ENCODE assay signal across 8 cellular contexts in the genomic region with DNA sequence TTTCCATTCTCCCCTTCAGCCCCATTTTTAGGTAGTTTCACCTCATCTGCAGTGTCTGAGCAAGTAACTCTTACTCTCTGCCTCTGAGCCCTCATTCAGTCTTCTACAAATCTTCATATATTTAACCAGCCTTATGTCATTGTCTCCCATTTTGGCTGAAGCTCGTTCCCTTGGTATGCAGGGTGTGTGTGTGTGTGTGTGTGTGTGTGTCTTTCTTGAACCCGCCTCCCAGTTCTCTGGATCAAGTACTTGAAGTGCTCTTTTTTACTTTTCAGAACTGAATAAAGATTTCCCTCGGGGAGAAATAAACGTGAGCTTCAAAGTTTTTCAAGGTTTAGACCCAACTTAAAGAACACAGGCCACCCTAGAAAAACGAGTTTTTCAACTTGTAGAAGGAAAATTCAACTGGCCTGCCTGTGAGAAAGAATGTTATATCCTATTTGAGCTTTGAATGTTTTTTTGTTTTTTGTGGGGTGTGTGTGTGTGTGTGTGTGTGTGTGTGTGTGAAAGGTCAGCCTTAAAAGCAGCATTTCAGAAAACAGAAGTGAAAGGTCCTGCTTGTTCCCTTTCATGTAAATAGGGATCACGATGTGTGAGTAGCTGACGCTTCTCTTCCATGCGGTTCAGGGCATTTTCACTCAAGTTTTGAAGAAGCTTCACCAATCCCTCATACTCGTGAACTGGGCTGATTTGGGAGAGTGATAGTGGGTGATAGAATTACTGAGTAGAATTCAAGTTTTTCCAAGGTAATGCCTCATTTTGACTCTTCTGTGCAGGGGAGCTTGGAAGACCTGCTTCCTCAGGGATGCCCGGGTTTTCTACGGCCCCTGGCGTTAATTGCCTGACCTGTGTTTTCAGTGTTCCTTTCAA. TPM values are rescaled to one million over a fixed set of nuclear protein-coding genes. Genes with fewer than 3 reads are reported as not detected.
DNase-seq lines count a peak whose midpoint lies in the region; ATAC-seq and TF ChIP-seq lines count a peak whose summit lies in the region.

No MANE protein-coding gene starts in this region.

- peak overlapping the region; percentile 87 to 93 (median 91) for H3K27ac ChIP-seq in upper lobe of left lung

- H3K27ac Mint-ChIP-seq in activated T-helper 1 cell treated with anti-CD3 and anti-CD28 coated beads, Interleukin-12 subunit alpha, Interleukin-12 subunit beta, Interleukin-2, Interleukin-4 antibody, amounts not matched to agents 30 ng/mL and 10 ng/mL and 1 ng/mL, durations not matched to agents 14 hours and 24 hours and 36 hours, result peak overlapping the region; percentile 73

- H3K27me3 ChIP-seq in upper lobe of left lung, result no peaks in the 10 kb centered on the region

- no peak for TF ChIP-seq CTCF in upper lobe of left lung (IDR thresholded peaks at IDR 0.05)

- H3K4me1 ChIP-seq in upper lobe of left lung, result peaks cover 56 to 78% (median 64%) of the 10 kb centered on the region in 4 donors

- H3K4me1 Mint-ChIP-seq in activated T-helper 1 cell treated with anti-CD3 and anti-CD28 coated beads, Interleukin-12 subunit alpha, Interleukin-12 subunit beta, Interleukin-2, Interleukin-4 antibody, amounts not matched to agents 30 ng/mL and 10 ng/mL and 1 ng/mL, durations not matched to agents 14 hours and 24 hours and 36 hours (ENCODE audit: low read depth), result peaks cover 48% of the 10 kb centered on the region

- no peak for TF ChIP-seq EP300 in upper lobe of left lung (IDR thresholded peaks at IDR 0.05)

- ATAC-seq in GM18517 (IDR thresholded peaks at IDR 0.05; ENCODE audit: unreplicated experiment) (peak; percentile 45), HG02884 (IDR thresholded peaks at IDR 0.05; ENCODE audit: unreplicated experiment) (peak; percentile 54), upper lobe of left lung (ENCODE audit: low FRiP score in 2 of 2) (peak; percentile 51 to 73)

- peak overlapping the region; percentile 43 for H3K4me3 Mint-ChIP-seq in activated T-helper 1 cell treated with anti-CD3 and anti-CD28 coated beads, Interleukin-12 subunit alpha, Interleukin-12 subunit beta, Interleukin-2, Interleukin-4 antibody, amounts not matched to agents 30 ng/mL and 10 ng/mL and 1 ng/mL, durations not matched to agents 14 hours and 24 hours and 36 hours

- TF ChIP-seq POLR2A in upper lobe of left lung (IDR thresholded peaks at IDR 0.05), result no peak

- H3K9me3 ChIP-seq in upper lobe of left lung, result no peaks in the 10 kb centered on the region

- no peaks in the 10 kb centered on the region for H3K9me3 Mint-ChIP-seq in activated T-helper 1 cell treated with anti-CD3 and anti-CD28 coated beads, Interleukin-12 subunit alpha, Interleukin-12 subunit beta, Interleukin-2, Interleukin-4 antibody, amounts not matched to agents 30 ng/mL and 10 ng/mL and 1 ng/mL, durations not matched to agents 14 hours and 24 hours and 36 hours

- peak overlapping the region in 2 of 4 donors; percentile 10 to 19 for H3K4me3 ChIP-seq in upper lobe of left lung

- H3K36me3 ChIP-seq in upper lobe of left lung, result peaks cover 9 to 32% (median 12%) of the 10 kb centered on the region in 4 donors

- intact Hi-C loops in activated T-helper 1 cell treated with anti-CD3 and anti-CD28 coated beads, Interleukin-12 subunit alpha, Interleukin-12 subunit beta, Interleukin-2, Interleukin-4 antibody, amounts not matched to agents 30 ng/mL and 10 ng/mL and 1 ng/mL, durations not matched to agents 14 hours and 24 hours and 36 hours (cut with micrococcal nuclease), result loop anchor here (1.0 to 5.0 kb wide), 3 partner anchors 8 to 66 kb away; partner anchors contain the start of gene EML6

- 28 to 32% methylated on average over 12 of the region's 12 CpGs for WGBS in upper lobe of left lung, 2 donors

- no peak for DNase-seq in activated T-helper 1 cell treated with anti-CD3 and anti-CD28 coated beads, Interleukin-12 subunit alpha, Interleukin-12 subunit beta, Interleukin-2, Interleukin-4 antibody, amounts not matched to agents 30 ng/mL and 10 ng/mL and 1 ng/mL, durations not matched to agents 14 hours and 24 hours and 36 hours (ENCODE audit: low spot score)
- peak; percentile 53 for DNase-seq in left kidney (ENCODE audit: low read depth, low spot score)
- no peak for DNase-seq in upper lobe of left lung
- no peak for DNase-seq in COLO668 (lab: John Stamatoyannopoulos, UW; ENCODE audit: unreplicated experiment)
- no peak for DNase-seq in activated CD4-positive, alpha-beta T cell treated with anti-CD3 and anti-CD28 coated beads, Interleukin-2, amount 50 U/mL, for 4 hours
- no peak for DNase-seq in NCI-H82 (lab: John Stamatoyannopoulos, UW)

- peaks cover 28% of the 10 kb centered on the region for H3K36me3 Mint-ChIP-seq in activated T-helper 1 cell treated with anti-CD3 and anti-CD28 coated beads, Interleukin-12 subunit alpha, Interleukin-12 subunit beta, Interleukin-2, Interleukin-4 antibody, amounts not matched to agents 30 ng/mL and 10 ng/mL and 1 ng/mL, durations not matched to agents 14 hours and 24 hours and 36 hours (ENCODE audit: low read depth)

- H3K27me3 Mint-ChIP-seq in activated T-helper 1 cell treated with anti-CD3 and anti-CD28 coated beads, Interleukin-12 subunit alpha, Interleukin-12 subunit beta, Interleukin-2, Interleukin-4 antibody, amounts not matched to agents 30 ng/mL and 10 ng/mL and 1 ng/mL, durations not matched to agents 14 hours and 24 hours and 36 hours (ENCODE audit: insufficient read depth), result peaks cover 23% of the 10 kb centered on the region

RNA-seq across cellular contexts. Expression of gene EML6, which starts 50.6 kb away (rescaled TPM):
- total RNA-seq in activated T-helper 1 cell treated with anti-CD3 and anti-CD28 coated beads, Interleukin-12 subunit alpha, Interleukin-12 subunit beta, Interleukin-2, Interleukin-4 antibody, amounts not matched to agents 30 ng/mL and 10 ng/mL and 1 ng/mL, durations not matched to agents 14 hours and 24 hours and 36 hours, result 0.37 and 0.44 TPM in 2 replicates
- total RNA-seq in upper lobe of left lung, result 1 to 10 TPM; 1.5 to 7.3 (median 4.0) TPM
